20 cellular contexts compared by ENCODE assay signal in genomic region chr13:110317496-110318195, GRCh38. TPM values are rescaled to one million over a fixed set of nuclear protein-coding genes. Genes with fewer than 3 reads are reported as not detected.
DNase-seq lines count a peak whose midpoint lies in the region; ATAC-seq and TF ChIP-seq lines count a peak whose summit lies in the region.
"Had no signal": no experiment of that assay in that cellular context is flagged by ENCODE, and none has a peak within 500 bp of the region (broad histone marks: within the 10 kb centered on the region; RNA-seq: fewer than 3 reads in every experiment).

No MANE protein-coding gene starts in this region.

- H3K36me3 Mint-ChIP-seq in activated naive CD8-positive, alpha-beta T cell treated with anti-CD3 and anti-CD28 coated beads, Interleukin-2, amount 50 U/mL, for 24 hours (ENCODE audit: low read depth) = no peaks in the 10 kb centered on the region

- H3K9me3 Mint-ChIP-seq in activated naive CD8-positive, alpha-beta T cell treated with anti-CD3 and anti-CD28 coated beads, Interleukin-2, amount 50 U/mL, for 24 hours = no peaks in the 10 kb centered on the region
- H3K9me3 Mint-ChIP-seq: CD4-positive, alpha-beta T cell had no signal

- no peaks in the 10 kb centered on the region for H3K27me3 ChIP-seq in esophagus muscularis mucosa
- H3K27me3 ChIP-seq in tibial artery = no peaks in the 10 kb centered on the region
- H3K27me3 ChIP-seq in upper lobe of left lung = no peaks in the 10 kb centered on the region

- intact Hi-C loops in esophagus muscularis mucosa (cut with DNase I) (no loop called here), posterior vena cava (cut with DNase I) (no loop called here), tibial artery (cut with DNase I; ENCODE audit: low total_unique reads) (no loop called here)

- TF ChIP-seq EP300 in esophagus muscularis mucosa (IDR thresholded peaks at IDR 0.05) (no peak), upper lobe of left lung (IDR thresholded peaks at IDR 0.05) (no peak)

- H3K27ac Mint-ChIP-seq in activated naive CD8-positive, alpha-beta T cell treated with anti-CD3 and anti-CD28 coated beads, Interleukin-2, amount 50 U/mL, for 24 hours = no peak overlapping the region
- H3K27ac Mint-ChIP-seq: B cell; CD4-positive, alpha-beta T cell; IgD-negative memory B cell had no signal

- no peak for ATAC-seq in upper lobe of left lung (ENCODE audit: low FRiP score in 2 of 2)
- ATAC-seq in activated naive CD8-positive, alpha-beta T cell treated with anti-CD3 and anti-CD28 coated beads, Interleukin-2, amount 50 U/mL, for 24 hours = no peak
- ATAC-seq: Panc1 had no signal

- CTCF ChIA-PET in RWPE1 (lab: Yijun Ruan, JAX) = interaction anchor here (0.5 kb wide), 1 partner anchor 12 kb away, joined by 3 read pairs; no protein-coding TSS in a partner anchor

- H3K9me3 ChIP-seq in esophagus muscularis mucosa = no peaks in the 10 kb centered on the region
- H3K9me3 ChIP-seq in tibial artery = no peaks in the 10 kb centered on the region
- no peaks in the 10 kb centered on the region for H3K9me3 ChIP-seq in upper lobe of left lung

- TF ChIP-seq CTCF in RWPE1 (conservative IDR thresholded peaks at IDR 0.05; ENCODE audit: low read depth) = no peak
- no peak for TF ChIP-seq CTCF in esophagus muscularis mucosa (IDR thresholded peaks at IDR 0.05)
- TF ChIP-seq CTCF in tibial artery (IDR thresholded peaks at IDR 0.05) = no peak
- TF ChIP-seq CTCF in upper lobe of left lung (IDR thresholded peaks at IDR 0.05) = no peak

- H3K4me1 ChIP-seq in esophagus muscularis mucosa (peaks cover 91 to 96% (median 95%) of the 10 kb centered on the region in 4 donors), tibial artery (peaks cover 8 to 97% (median 85%) of the 10 kb centered on the region in 4 donors), upper lobe of left lung (peaks cover 16 to 53% (median 41%) of the 10 kb centered on the region in 4 donors)

- H3K36me3 ChIP-seq in esophagus muscularis mucosa (peaks cover 0 to 31% (median 19%) of the 10 kb centered on the region in 4 donors), tibial artery (peaks cover 11 to 14% (median 14%) of the 10 kb centered on the region in 3 donors), upper lobe of left lung (peaks cover 0 to 13% (median 0%) of the 10 kb centered on the region in 4 donors)

- POLR2A ChIA-PET in RWPE1 (lab: Yijun Ruan, JAX; ENCODE audit: low non-redundant PET) = no interaction called here

- H3K4me1 Mint-ChIP-seq in activated naive CD8-positive, alpha-beta T cell treated with anti-CD3 and anti-CD28 coated beads, Interleukin-2, amount 50 U/mL, for 24 hours = peaks cover 13% of the 10 kb centered on the region
- H3K4me1 Mint-ChIP-seq: B cell, IgD-negative memory B cell had no signal

- H3K4me3 ChIP-seq in esophagus muscularis mucosa (no peak overlapping the region), tibial artery (no peak overlapping the region), upper lobe of left lung (no peak overlapping the region)

- H3K27ac ChIP-seq in RWPE1 (peak overlapping the region; percentile 14; the same call in 1 of the 2 replicates), esophagus muscularis mucosa (replicated peaks in 1 of 4) (peak overlapping the region; percentile 81 to 98 (median 92)), tibial artery (peak overlapping the region; percentile 46 to 93), upper lobe of left lung (peak overlapping the region in 2 of 4 donors; percentile 4 to 5)

- DNase-seq in RWPE1 (ENCODE audit: low spot score) (no peak), esophagus muscularis mucosa (ENCODE audit: extremely low spot score) (no peak), posterior vena cava (ENCODE audit: low spot score) (peak; percentile 62), tibial artery (peak in 1 of 2 donors; percentile 62), upper lobe of left lung (no peak)
- no peak for DNase-seq in activated CD8-positive, alpha-beta memory T cell treated with anti-CD3 and anti-CD28 coated beads, Interleukin-2, amount 50 U/mL, for 4 hours
- DNase-seq in activated naive CD8-positive, alpha-beta T cell treated with anti-CD3 and anti-CD28 coated beads, Interleukin-2, amount 50 U/mL, for 24 hours = no peak
- DNase-seq: ACHN; CD4-positive, alpha-beta T cell; EL; H7; NCI-H1105 treated with DMSO at 0.1 percent for 48 hours; NCI-H1694 treated with DMSO at 0.1 percent for 48 hours; NCI-H2107; NCI-H2227 treated with DMSO at 0.1 percent for 48 hours; NCI-H524 treated with DMSO at 0.1 percent for 48 hours; SHP77 treated with DMSO at 0.1 percent for 48 hours had no signal

- peaks cover 53% of the 10 kb centered on the region for H3K27me3 Mint-ChIP-seq in activated naive CD8-positive, alpha-beta T cell treated with anti-CD3 and anti-CD28 coated beads, Interleukin-2, amount 50 U/mL, for 24 hours

- H3K4me3 Mint-ChIP-seq in activated naive CD8-positive, alpha-beta T cell treated with anti-CD3 and anti-CD28 coated beads, Interleukin-2, amount 50 U/mL, for 24 hours = no peak overlapping the region
- H3K4me3 Mint-ChIP-seq: B cell; CD4-positive, alpha-beta T cell; IgD-negative memory B cell had no signal

- 73% methylated on average over 13 of the region's 13 CpGs for WGBS in esophagus muscularis mucosa
- 77 to 84% methylated on average over 13 of the region's 13 CpGs for WGBS in upper lobe of left lung, 2 donors

- no peak for TF ChIP-seq POLR2A in esophagus muscularis mucosa (IDR thresholded peaks at IDR 0.05; ENCODE audit: low read depth)
- TF ChIP-seq POLR2A in upper lobe of left lung (IDR thresholded peaks at IDR 0.05) = no peak

RNA-seq across cellular contexts. Expression of gene COL4A2, which starts 10.6 kb away (rescaled TPM):
- total RNA-seq in esophagus muscularis mucosa = 100 to 1,000 TPM; 419 to 931 (median 555) TPM
- 100 to 1,000 TPM; 816 to 963 TPM for total RNA-seq in posterior vena cava
- total RNA-seq in upper lobe of left lung = 100 to 1,000 TPM; 169 to 458 (median 258) TPM
- total RNA-seq: CD4-positive, alpha-beta T cell had no signal

RNA-seq across cellular contexts. Expression of gene COL4A1, which starts 10.7 kb away (rescaled TPM):
- total RNA-seq in esophagus muscularis mucosa = 100 to 1,000 TPM; 328 to 578 (median 405) TPM
- total RNA-seq in posterior vena cava = 1,000 to 10,000 TPM in 1 of 2 donors, 100 to 1,000 TPM in 1; 830 to 1,061 TPM
- total RNA-seq in upper lobe of left lung = 100 to 1,000 TPM in 4 of 6 donors, 10 to 100 TPM in 2; 81.7 to 309 (median 167) TPM
- total RNA-seq: B cell had no signal
